1 cellular context compared by ENCODE assay signal in the genomic region with DNA sequence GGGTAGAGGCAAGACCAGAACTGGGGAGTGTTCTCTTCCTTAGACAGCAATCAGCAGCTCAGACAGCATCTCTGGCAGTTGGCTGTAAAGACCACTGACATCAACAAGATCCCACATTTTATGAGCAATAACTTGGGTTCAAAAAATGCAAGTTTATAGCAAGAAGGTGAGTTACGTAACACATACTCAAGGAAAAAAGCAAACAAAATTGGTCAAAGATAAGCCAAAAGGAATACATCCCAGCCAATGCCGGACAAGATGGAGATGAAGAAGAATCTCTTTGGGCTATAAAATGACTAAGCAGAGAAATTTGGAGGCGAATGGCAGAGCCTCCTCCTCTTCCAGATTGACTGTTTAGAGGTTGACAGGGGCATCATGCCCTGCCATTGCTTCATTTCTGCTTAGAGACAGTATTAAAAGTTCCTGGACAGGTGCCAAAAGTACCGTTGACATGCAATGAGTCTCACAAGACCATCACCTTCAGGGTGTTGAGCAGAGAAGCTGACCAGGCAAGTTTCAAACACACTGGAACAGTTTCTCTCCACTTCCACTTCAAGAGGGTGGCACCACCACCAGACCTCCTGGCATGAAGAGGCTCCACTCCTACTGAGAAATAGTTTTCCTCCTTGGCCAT.
TF ChIP-seq lines count a peak whose summit lies in the region.

No MANE protein-coding gene starts in this region.

TF ChIP-seq in IMR-90, 13 proteins besides CTCF, POLR2A, EP300 and RAD21:
- TF ChIP-seq CEBPB (IDR thresholded peaks at IDR 0.05; ENCODE audit: low read depth, low read length) (peak; percentile 63), RCOR1 (IDR thresholded peaks at IDR 0.05; ENCODE audit: insufficient replicate concordance, low read length) (no peak)
